ENCODE assay signal across 9 cellular contexts in genomic region chr6:12233693-12234551, GRCh38. TPM values are rescaled to one million over a fixed set of nuclear protein-coding genes. Genes with fewer than 3 reads are reported as not detected.
A peak's percentile ranks its signal among the peaks of the same experiment; 100 is the strongest.
DNase-seq lines count a peak whose midpoint lies in the region; ATAC-seq and TF ChIP-seq lines count a peak whose summit lies in the region.
"Had no signal": no experiment of that assay in that cellular context is flagged by ENCODE, and none has a peak within 500 bp of the region (broad histone marks: within the 10 kb centered on the region; RNA-seq: fewer than 3 reads in every experiment).

No MANE protein-coding gene starts in this region.

- H3K27ac ChIP-seq in foreskin keratinocyte = no peak overlapping the region

- H3K36me3 Mint-ChIP-seq in activated T-helper 17 cell treated with anti-CD3 and anti-CD28 coated beads, Interleukin-2, amount 50 U/mL, for 72 hours (ENCODE audit: low read depth) = no peaks in the 10 kb centered on the region

- no peaks in the 10 kb centered on the region for H3K27me3 Mint-ChIP-seq in activated T-helper 17 cell treated with anti-CD3 and anti-CD28 coated beads, Interleukin-2, amount 50 U/mL, for 72 hours

- H3K27ac Mint-ChIP-seq in activated T-helper 17 cell treated with anti-CD3 and anti-CD28 coated beads, Interleukin-2, amount 50 U/mL, for 72 hours = peak overlapping the region; percentile 53

- peak; percentile 48 to 86 (median 56) for DNase-seq in NCI-H1417 (lab: John Stamatoyannopoulos, UW)
- DNase-seq in NCI-H1417 treated with DMSO at 0.1 percent for 48 hours (lab: John Stamatoyannopoulos, UW) = no peak
- peak; percentile 11 for DNase-seq in NT2/D1 (ENCODE audit: low read depth, low spot score)
- peak; percentile 61 to 81 for DNase-seq in foreskin keratinocyte
- no peak for DNase-seq in omental fat pad (ENCODE audit: low spot score)

- no peaks in the 10 kb centered on the region for H3K9me3 ChIP-seq in NT2/D1 (ENCODE audit: insufficient read depth, low read length)
- H3K9me3 ChIP-seq: BLaER1 treated with 17β-estradiol and CSF1 and Interleukin-3, amounts not matched to agents 10 nM and 100 nM had no signal

- peak; percentile 63 for ATAC-seq in HG03521 (IDR thresholded peaks at IDR 0.05; ENCODE audit: unreplicated experiment)
- ATAC-seq in activated T-helper 17 cell treated with anti-CD3 and anti-CD28 coated beads, Interleukin-2, amount 50 U/mL, for 72 hours (replicated peaks) = peak; percentile 87
- peak; percentile 86 for ATAC-seq in foreskin keratinocyte
- ATAC-seq in omental fat pad (ENCODE audit: low FRiP score) = peak; percentile 52
- ATAC-seq in HG03045 (IDR thresholded peaks at IDR 0.05; ENCODE audit: unreplicated experiment) = no peak

- H3K27me3 ChIP-seq in NT2/D1 (ENCODE audit: insufficient read depth, insufficient read length) (no peaks in the 10 kb centered on the region), foreskin keratinocyte (no peaks in the 10 kb centered on the region)
- H3K27me3 ChIP-seq: BLaER1 treated with 17β-estradiol and CSF1 and Interleukin-3, amounts not matched to agents 10 nM and 100 nM had no signal

- H3K4me1 ChIP-seq in NT2/D1 (ENCODE audit: insufficient read depth, insufficient read length) (no peaks in the 10 kb centered on the region), foreskin keratinocyte (peaks cover 9% of the 10 kb centered on the region)

- peak; percentile 99 for TF ChIP-seq CTCF in foreskin keratinocyte (conservative IDR thresholded peaks at IDR 0.05)
- TF ChIP-seq CTCF in omental fat pad (IDR thresholded peaks at IDR 0.05) = peak in 2 of 3 donors; percentile 16 to 39

- peak overlapping the region; percentile 42 for H3K4me3 Mint-ChIP-seq in activated T-helper 17 cell treated with anti-CD3 and anti-CD28 coated beads, Interleukin-2, amount 50 U/mL, for 72 hours

- H3K4me3 ChIP-seq in NT2/D1 (ENCODE audit: insufficient read length, low read depth) = no peak overlapping the region
- H3K4me3 ChIP-seq: BLaER1 treated with 17β-estradiol and CSF1 and Interleukin-3, amounts not matched to agents 10 nM and 100 nM had no signal

- H3K36me3 ChIP-seq in NT2/D1 (ENCODE audit: insufficient read depth, insufficient read length, low read length) = no peaks in the 10 kb centered on the region
- H3K36me3 ChIP-seq: BLaER1 treated with 17β-estradiol and CSF1 and Interleukin-3, amounts not matched to agents 10 nM and 100 nM had no signal

- no peaks in the 10 kb centered on the region for H3K9me3 Mint-ChIP-seq in activated T-helper 17 cell treated with anti-CD3 and anti-CD28 coated beads, Interleukin-2, amount 50 U/mL, for 72 hours

- H3K4me1 Mint-ChIP-seq in activated T-helper 17 cell treated with anti-CD3 and anti-CD28 coated beads, Interleukin-2, amount 50 U/mL, for 72 hours = peaks cover 33% of the 10 kb centered on the region

- no peak overlapping the region for H3K9ac ChIP-seq in NT2/D1 (ENCODE audit: insufficient read length, low read depth)
- H3K9ac ChIP-seq: BLaER1 treated with 17β-estradiol and CSF1 and Interleukin-3, amounts not matched to agents 10 nM and 100 nM had no signal

RNA-seq across cellular contexts. Expression of gene EDN1, which starts 56.2 kb away (rescaled TPM):
- under 1 TPM; 0.11 to 0.13 TPM for total RNA-seq in activated T-helper 17 cell treated with anti-CD3 and anti-CD28 coated beads, Interleukin-2, amount 50 U/mL, for 72 hours
- 26.5 and 39.6 TPM in 2 replicates for total RNA-seq in foreskin keratinocyte
- polyA plus RNA-seq in foreskin keratinocyte = 16.2 and 27.5 TPM in 2 replicates
- 10 to 100 TPM in 2 of 4 donors, 1 to 10 TPM in 2; 3.6 to 38.4 (median 20.1) TPM for total RNA-seq in omental fat pad

Comparison
In these comparisons a context has a peak if more than half of its experiments do, and no peak if none do; other contexts are left out.
1. DNase-seq: peak in NCI-H1417 (3 of 3), NT2/D1 (single experiment) and foreskin keratinocyte (2 of 2); none in NCI-H1417 treated with DMSO at 0.1 percent for 48 hours (single experiment) and omental fat pad (single experiment).
2. RNA of gene EDN1, which starts 56.2 kb away (total RNA-seq): 26.5 to 39.6 TPM in foreskin keratinocyte and 3.6 to 38.4 TPM in omental fat pad; 0.11 to 0.13 TPM in activated T-helper 17 cell treated with anti-CD3 and anti-CD28 coated beads, Interleukin-2, amount 50 U/mL, for 72 hours; every median in the first group is over 4 times any median in the second.